Comparison of ENCODE assay signal across 9 cellular contexts in the genomic region with DNA sequence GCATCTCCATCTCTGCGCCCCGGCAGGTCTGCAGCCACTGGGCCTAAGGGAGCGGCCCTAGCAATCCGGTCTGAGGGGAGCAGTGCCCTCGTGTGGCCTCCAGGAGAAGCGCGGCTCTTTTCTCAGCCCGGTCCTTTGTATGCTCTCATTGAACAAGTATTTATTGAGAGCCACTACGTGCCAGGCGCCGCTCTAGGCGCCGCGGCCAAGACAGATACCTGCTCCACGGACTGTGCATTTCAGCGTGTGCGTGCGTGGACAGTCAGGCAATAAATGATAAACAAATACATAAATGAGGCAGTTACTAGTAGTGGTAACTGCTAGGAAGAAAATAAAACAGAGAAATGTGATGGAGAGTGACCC. TPM values are rescaled to one million over a fixed set of nuclear protein-coding genes. Genes with fewer than 3 reads are reported as not detected.
DNase-seq lines count a peak whose midpoint lies in the region; ATAC-seq and TF ChIP-seq lines count a peak whose summit lies in the region.
"Had no signal": no experiment of that assay in that cellular context is flagged by ENCODE, and none has a peak within 500 bp of the region (broad histone marks: within the 10 kb centered on the region; RNA-seq: fewer than 3 reads in every experiment).

No MANE protein-coding gene starts in this region.

- H3K27ac Mint-ChIP-seq in activated CD4-positive, alpha-beta T cell treated with anti-CD3 and anti-CD28 coated beads for 36 hours = peak overlapping the region; percentile 44
- H3K27ac Mint-ChIP-seq in chondrocyte (ENCODE audit: unreplicated experiment) = no peak overlapping the region

- no peaks in the 10 kb centered on the region for H3K36me3 ChIP-seq in BLaER1 treated with 17β-estradiol and CSF1 and Interleukin-3, amounts not matched to agents 10 nM and 100 nM
- no peaks in the 10 kb centered on the region for H3K36me3 ChIP-seq in liver (ENCODE audit: control insufficient read depth in 4 of 4, insufficient read depth in 3 of 4, low read depth in 1 of 4, low read length in 3 of 4)

- peak overlapping the region; percentile 50 to 82 (median 70) for H3K4me2 ChIP-seq in BLaER1 treated with 17β-estradiol and CSF1 and Interleukin-3, amounts not matched to agents 10 nM and 100 nM

- TF ChIP-seq RAD21 in liver (IDR thresholded peaks at IDR 0.05) = peak; percentile 85 to 95

- peaks cover 8% of the 10 kb centered on the region for H3K27me3 Mint-ChIP-seq in activated CD4-positive, alpha-beta T cell treated with anti-CD3 and anti-CD28 coated beads for 36 hours
- H3K27me3 Mint-ChIP-seq in chondrocyte (ENCODE audit: low read depth) = peaks cover 2% of the 10 kb centered on the region

- H3K9me3 ChIP-seq in BLaER1 treated with 17β-estradiol and CSF1 and Interleukin-3, amounts not matched to agents 10 nM and 100 nM (replicated peaks in 1 of 11) = no peaks in the 10 kb centered on the region
- H3K9me3 ChIP-seq in liver (ENCODE audit: control insufficient read depth in 4 of 4, low read length in 3 of 4) = no peaks in the 10 kb centered on the region

- ATAC-seq in GM19324 (IDR thresholded peaks at IDR 0.05; ENCODE audit: low FRiP score, unreplicated experiment) (peak; percentile 83), HG03432 (IDR thresholded peaks at IDR 0.05; ENCODE audit: unreplicated experiment) (peak; percentile 96)
- peak; percentile 98 for ATAC-seq in activated CD4-positive, alpha-beta T cell treated with anti-CD3 and anti-CD28 coated beads for 36 hours

- TF ChIP-seq CTCF in chondrocyte (IDR thresholded peaks at IDR 0.05) (peak; percentile 91), liver (IDR thresholded peaks at IDR 0.05; ENCODE audit: low read depth, low read length, missing input control) (peak; percentile 92)

- H3K36me3 Mint-ChIP-seq in activated CD4-positive, alpha-beta T cell treated with anti-CD3 and anti-CD28 coated beads for 36 hours (ENCODE audit: low read depth) = no peaks in the 10 kb centered on the region
- H3K36me3 Mint-ChIP-seq in chondrocyte (ENCODE audit: low read depth) = no peaks in the 10 kb centered on the region

- H4K20me1 ChIP-seq in BLaER1 treated with 17β-estradiol and CSF1 and Interleukin-3, amounts not matched to agents 10 nM and 100 nM = no peaks in the 10 kb centered on the region

- H3K27me3 ChIP-seq in BLaER1 treated with 17β-estradiol and CSF1 and Interleukin-3, amounts not matched to agents 10 nM and 100 nM = no peaks in the 10 kb centered on the region
- no peaks in the 10 kb centered on the region for H3K27me3 ChIP-seq in liver (ENCODE audit: control insufficient read depth in 4 of 4, insufficient read depth in 4 of 4, low read length in 3 of 4)

- CTCF ChIA-PET in activated CD4-positive, alpha-beta T cell treated with anti-CD3 and anti-CD28 coated beads for 36 hours (lab: Charles Lee) = interaction anchor here (0.8 to 3.1 kb wide), 8 partner anchors 15 to 363 kb away, joined by 3 to 21 read pairs (median 7); no protein-coding TSS in a partner anchor

- no peaks in the 10 kb centered on the region for H3K9me3 Mint-ChIP-seq in activated CD4-positive, alpha-beta T cell treated with anti-CD3 and anti-CD28 coated beads for 36 hours (ENCODE audit: low read depth)
- H3K9me3 Mint-ChIP-seq in chondrocyte (ENCODE audit: low read depth) = no peaks in the 10 kb centered on the region

- H3K27ac ChIP-seq in BLaER1 treated with 17β-estradiol and CSF1 and Interleukin-3, amounts not matched to agents 10 nM and 100 nM = peak overlapping the region in 1 of 11 experiments; percentile 44; a peak in 2 of 22 replicates
- H3K27ac ChIP-seq in liver (ENCODE audit: low read depth in 1 of 2, low read length in 2 of 2) = no peak overlapping the region

- H3K4me1 ChIP-seq in BLaER1 treated with 17β-estradiol and CSF1 and Interleukin-3, amounts not matched to agents 10 nM and 100 nM = peaks cover 17 to 38% (median 30%) of the 10 kb centered on the region in 10 experiments
- H3K4me1 ChIP-seq in liver (ENCODE audit: control insufficient read depth in 4 of 4, insufficient read depth in 4 of 4, low read length in 3 of 4) = peaks cover 0 to 6% (median 2%) of the 10 kb centered on the region in 4 donors

- intact Hi-C loops in activated CD4-positive, alpha-beta T cell treated with anti-CD3 and anti-CD28 coated beads for 36 hours (cut with DNase I, micrococcal nuclease) = loop anchor here (1.0 kb wide), 2 partner anchors 113 to 117 kb away; no protein-coding TSS in a partner anchor

- POLR2A ChIA-PET in activated CD4-positive, alpha-beta T cell treated with anti-CD3 and anti-CD28 coated beads for 36 hours (lab: Charles Lee) = no interaction called here

- peak overlapping the region in 4 of 11 experiments; percentile 5 to 19 (median 13); a peak in 4 of 22 replicates for H3K9ac ChIP-seq in BLaER1 treated with 17β-estradiol and CSF1 and Interleukin-3, amounts not matched to agents 10 nM and 100 nM
- no peak overlapping the region for H3K9ac ChIP-seq in liver (ENCODE audit: low read depth in 1 of 2, low read length in 2 of 2)

- under 1% methylated on average over 18 of the region's 18 CpGs for WGBS in liver

- peaks cover 12% of the 10 kb centered on the region for H3K4me1 Mint-ChIP-seq in activated CD4-positive, alpha-beta T cell treated with anti-CD3 and anti-CD28 coated beads for 36 hours
- H3K4me1 Mint-ChIP-seq in chondrocyte (ENCODE audit: low read depth) = peaks cover 11% of the 10 kb centered on the region

- H3K4me3 Mint-ChIP-seq in activated CD4-positive, alpha-beta T cell treated with anti-CD3 and anti-CD28 coated beads for 36 hours = peak overlapping the region; percentile 48
- peak overlapping the region; percentile 59 for H3K4me3 Mint-ChIP-seq in chondrocyte (ENCODE audit: unreplicated experiment)

- no peak overlapping the region for H3K4me3 ChIP-seq in BLaER1 treated with 17β-estradiol and CSF1 and Interleukin-3, amounts not matched to agents 10 nM and 100 nM
- no peak overlapping the region for H3K4me3 ChIP-seq in liver (ENCODE audit: low read depth in 1 of 3, low read length in 3 of 3)

- DNase-seq in NCI-H446 treated with DMSO at 0.1 percent for 48 hours (lab: John Stamatoyannopoulos, UW) (peak; percentile 71), chondrocyte (ENCODE audit: low spot score) (peak; percentile 94)
- DNase-seq in activated CD4-positive, alpha-beta T cell treated with anti-CD3 and anti-CD28 coated beads for 36 hours = peak; percentile 89
- DNase-seq in stimulated activated CD4-positive, alpha-beta T cell treated with anti-CD3 and anti-CD28 coated beads, Interleukin-4, amount 100 ng/mL, for 48 hours (ENCODE audit: low read depth in 2 of 2) = peak; percentile 67

TF ChIP-seq in liver, 16 proteins besides CTCF, POLR2A, EP300 and RAD21:
- peak; percentile 77 to 82 for TF ChIP-seq JUND (IDR thresholded peaks at IDR 0.05)
- TF ChIP-seq SP1 (IDR thresholded peaks at IDR 0.05) = no peak
- peak in 1 of 2 donors; percentile 45 for TF ChIP-seq RXRA (IDR thresholded peaks at IDR 0.05)
- TF ChIP-seq HNF4A (conservative IDR thresholded peaks at IDR 0.05) = peak in 1 of 2 donors; percentile 14
- TF ChIP-seq, protein P1, sequence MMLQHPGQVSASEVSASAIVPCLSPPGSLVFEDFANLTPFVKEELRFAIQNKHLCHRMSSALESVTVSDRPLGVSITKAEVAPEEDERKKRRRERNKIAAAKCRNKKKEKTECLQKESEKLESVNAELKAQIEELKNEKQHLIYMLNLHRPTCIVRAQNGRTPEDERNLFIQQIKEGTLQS (IDR thresholded peaks at IDR 0.05) = no peak

RNA-seq across cellular contexts. Expression of a gene that starts 2.3 kb away (rescaled TPM):
- total RNA-seq in activated CD4-positive, alpha-beta T cell treated with anti-CD3 and anti-CD28 coated beads for 36 hours = under 1 TPM; 0.21 to 0.73 TPM
- total RNA-seq in chondrocyte (not detected in 3 replicates), liver (not detected)
- polyA plus RNA-seq in liver = not detected
- total RNA-seq: activated CD8-positive, alpha-beta memory T cell treated with anti-CD3 and anti-CD28 coated beads for 36 hours had no signal

RNA-seq across cellular contexts. Expression of a gene that starts 11.3 kb away (rescaled TPM):
- 10 to 100 TPM; 11.8 to 12.5 TPM for total RNA-seq in activated CD4-positive, alpha-beta T cell treated with anti-CD3 and anti-CD28 coated beads for 36 hours
- 2.8 to 8.0 TPM (median 7.2 TPM) in 3 replicates for total RNA-seq in chondrocyte
- total RNA-seq in liver = 1 to 10 TPM in 1 of 2 donors, under 1 TPM in 1; 0.65 to 1.0 TPM
- under 1 TPM; 0.60 to 0.90 TPM for polyA plus RNA-seq in liver

RNA-seq across cellular contexts. Expression of a gene that starts 43.9 kb away (rescaled TPM):
- 10 to 100 TPM; 77.1 to 93.5 TPM for total RNA-seq in activated CD4-positive, alpha-beta T cell treated with anti-CD3 and anti-CD28 coated beads for 36 hours
- 61.4 to 79.8 TPM (median 67.7 TPM) in 3 replicates for total RNA-seq in chondrocyte
- 100 to 1,000 TPM in 1 of 2 donors, 10 to 100 TPM in 1; 83.5 to 116 TPM for total RNA-seq in liver
- polyA plus RNA-seq in liver = 10 to 100 TPM; 33.2 to 36.7 TPM

RNA-seq across cellular contexts. Expression of a gene that starts 54.8 kb away (rescaled TPM):
- total RNA-seq in activated CD4-positive, alpha-beta T cell treated with anti-CD3 and anti-CD28 coated beads for 36 hours = 10 to 100 TPM; 52.6 to 63.2 TPM
- total RNA-seq in chondrocyte (44.5 to 50.5 TPM (median 49.0 TPM) in 3 replicates), liver (10 to 100 TPM; 14.0 to 21.8 TPM)
- 10 to 100 TPM; 19.6 to 30.8 TPM for polyA plus RNA-seq in liver
